ENCODE assay signal across 11 cellular contexts in the genomic region with DNA sequence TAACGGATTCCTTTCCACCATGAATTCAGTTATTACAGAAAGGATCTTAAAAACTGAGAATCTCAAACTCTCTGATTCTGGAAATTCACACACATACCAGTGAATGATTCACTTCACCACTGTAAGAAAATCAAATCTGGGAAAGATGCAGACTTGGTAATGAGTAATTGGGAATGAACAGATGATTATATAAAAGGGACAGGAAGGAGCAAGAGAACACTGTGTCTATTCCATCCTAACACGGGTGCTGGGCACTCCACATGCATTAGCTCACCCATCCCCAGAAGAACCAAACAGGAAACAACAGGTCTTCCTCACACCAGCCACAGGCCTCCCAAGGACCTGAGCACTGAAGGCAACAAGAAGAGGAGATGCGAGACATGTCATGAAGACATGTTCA.
DNase-seq lines count a peak whose midpoint lies in the region; ATAC-seq, FAIRE-seq and TF ChIP-seq lines count a peak whose summit lies in the region.
"Had no signal": no experiment of that assay in that cellular context is flagged by ENCODE, and none has a peak within 500 bp of the region (broad histone marks: within the 10 kb centered on the region; RNA-seq: fewer than 3 reads in every experiment).

No MANE protein-coding gene starts in this region.

- TF ChIP-seq RAD21 in A549 (conservative IDR thresholded peaks at IDR 0.05 in 1 of 2, IDR thresholded peaks at IDR 0.05 in 1 of 2): no peak

- H3K4me1 ChIP-seq in A549: peaks cover 19% of the 10 kb centered on the region
- peaks cover 3 to 9% of the 10 kb centered on the region in 2 donors for H3K4me1 ChIP-seq in small intestine (ENCODE audit: control insufficient read depth in 2 of 2, insufficient read depth in 1 of 2, low read depth in 1 of 2, low read length in 1 of 2)

- H3K9me3 ChIP-seq in A549 (no peaks in the 10 kb centered on the region), small intestine (ENCODE audit: control insufficient read depth, low read depth) (no peaks in the 10 kb centered on the region)

- POLR2A ChIA-PET in A549 (lab: Yijun Ruan, JAX): no interaction called here

- DNase-seq in A549 (ENCODE audit: low read depth in 1 of 2, low spot score in 1 of 2) (no peak), H54 (ENCODE audit: insufficient read length, low spot score) (peak; percentile 63), bronchial epithelial cell (ENCODE audit: low read depth) (peak; percentile 78), middle frontal gyrus (ENCODE audit: extremely low spot score, low spot score) (no peak), NCI-H2081 treated with DMSO at 0.1 percent for 48 hours (lab: John Stamatoyannopoulos, UW) (no peak), small intestine (no peak)
- DNase-seq: activated effector memory CD4-positive, alpha-beta T cell treated with anti-CD3 and anti-CD28 coated beads, Interleukin-2, amount 50 U/mL, for 16 hours; MV-4-11; stimulated activated naive CD8-positive, alpha-beta T cell treated with anti-CD3 and anti-CD28 coated beads, Interleukin-15, Interleukin-2, amounts not matched to agents 100 U/mL and 50 U/mL, for 24 hours had no signal

- TF ChIP-seq POLR2A in A549 (IDR thresholded peaks at IDR 0.05; ENCODE audit: low read length) (no peak), H54 (IDR thresholded peaks at IDR 0.05; ENCODE audit: low read depth, low read length) (no peak)

- H3K27ac ChIP-seq in A549: no peak overlapping the region; a peak in 1 of 6 replicates
- H3K27ac ChIP-seq in layer of hippocampus (ENCODE audit: low read depth, low read length): peak overlapping the region; percentile 55
- H3K27ac ChIP-seq in small intestine (ENCODE audit: low read depth in 1 of 2, low read length in 1 of 2): no peak overlapping the region

- H3K4me2 ChIP-seq in A549: peak overlapping the region; percentile 2; the same call in 1 of the 3 replicates

- no peaks in the 10 kb centered on the region for H3K27me3 ChIP-seq in bronchial epithelial cell (ENCODE audit: control insufficient read depth, insufficient read depth, low read length)
- H3K27me3 ChIP-seq in layer of hippocampus (ENCODE audit: control insufficient read depth, insufficient read depth, low read length): no peaks in the 10 kb centered on the region
- H3K27me3 ChIP-seq in small intestine (ENCODE audit: control insufficient read depth in 2 of 2, insufficient read depth in 2 of 2, low read length in 2 of 2): no peaks in the 10 kb centered on the region

- 74% methylated on average over 3 of the region's 3 CpGs for whole genome bisulfite sequencing in A549 (ENCODE audit: missing lambda C conversion rate)
- WGBS in small intestine, 3 donors: 76 to 84% (median 83%) methylated on average over 3 of the region's 3 CpGs

- no peak for ATAC-seq in A549
- ATAC-seq in HG03460 (IDR thresholded peaks at IDR 0.05; ENCODE audit: unreplicated experiment): no peak
- ATAC-seq: stimulated activated naive CD8-positive, alpha-beta T cell treated with anti-CD3 and anti-CD28 coated beads, Interleukin-15, Interleukin-2, amounts not matched to agents 100 U/mL and 50 U/mL, for 24 hours had no signal

- TF ChIP-seq EP300 in A549 (IDR thresholded peaks at IDR 0.05): no peak

- FAIRE-seq in A549 (lab: Jason Lieb, UNC) (no peak), H54 (lab: Jason Lieb, UNC) (peak; percentile 84), bronchial epithelial cell (lab: Jason Lieb, UNC) (no peak), small intestine (lab: Jason Lieb, UNC) (no peak)

- H3K36me3 ChIP-seq in bronchial epithelial cell (ENCODE audit: control insufficient read depth, insufficient read depth, low read length) (no peaks in the 10 kb centered on the region), small intestine (ENCODE audit: control insufficient read depth in 2 of 2, insufficient read depth in 2 of 2, low read length in 2 of 2) (no peaks in the 10 kb centered on the region)

- TF ChIP-seq CTCF in A549 (IDR thresholded peaks at IDR 0.05): no peak
- no peak for TF ChIP-seq CTCF in bronchial epithelial cell (IDR thresholded peaks at IDR 0.05; ENCODE audit: insufficient read depth, low read length, severe bottlenecking)

- no peak overlapping the region for H3K4me3 ChIP-seq in A549
- no peak overlapping the region for H3K4me3 ChIP-seq in bronchial epithelial cell (ENCODE audit: low read depth, low read length)
- H3K4me3 ChIP-seq in small intestine (ENCODE audit: low read depth in 1 of 2, low read length in 2 of 2): no peak overlapping the region

- CTCF ChIA-PET in A549 (lab: Yijun Ruan, JAX): interaction anchor here (1.4 kb wide), 1 partner anchor 12 kb away, joined by 3 read pairs; no protein-coding TSS in a partner anchor

TF ChIP-seq in A549, 52 proteins besides CTCF, POLR2A, EP300 and RAD21:
- no peak for TF ChIP-seq JUNB (IDR thresholded peaks at IDR 0.05)
- no peak for TF ChIP-seq EHF (CRISPR knock-in tag; IDR thresholded peaks at IDR 0.05)
- TF ChIP-seq, protein P1, sequence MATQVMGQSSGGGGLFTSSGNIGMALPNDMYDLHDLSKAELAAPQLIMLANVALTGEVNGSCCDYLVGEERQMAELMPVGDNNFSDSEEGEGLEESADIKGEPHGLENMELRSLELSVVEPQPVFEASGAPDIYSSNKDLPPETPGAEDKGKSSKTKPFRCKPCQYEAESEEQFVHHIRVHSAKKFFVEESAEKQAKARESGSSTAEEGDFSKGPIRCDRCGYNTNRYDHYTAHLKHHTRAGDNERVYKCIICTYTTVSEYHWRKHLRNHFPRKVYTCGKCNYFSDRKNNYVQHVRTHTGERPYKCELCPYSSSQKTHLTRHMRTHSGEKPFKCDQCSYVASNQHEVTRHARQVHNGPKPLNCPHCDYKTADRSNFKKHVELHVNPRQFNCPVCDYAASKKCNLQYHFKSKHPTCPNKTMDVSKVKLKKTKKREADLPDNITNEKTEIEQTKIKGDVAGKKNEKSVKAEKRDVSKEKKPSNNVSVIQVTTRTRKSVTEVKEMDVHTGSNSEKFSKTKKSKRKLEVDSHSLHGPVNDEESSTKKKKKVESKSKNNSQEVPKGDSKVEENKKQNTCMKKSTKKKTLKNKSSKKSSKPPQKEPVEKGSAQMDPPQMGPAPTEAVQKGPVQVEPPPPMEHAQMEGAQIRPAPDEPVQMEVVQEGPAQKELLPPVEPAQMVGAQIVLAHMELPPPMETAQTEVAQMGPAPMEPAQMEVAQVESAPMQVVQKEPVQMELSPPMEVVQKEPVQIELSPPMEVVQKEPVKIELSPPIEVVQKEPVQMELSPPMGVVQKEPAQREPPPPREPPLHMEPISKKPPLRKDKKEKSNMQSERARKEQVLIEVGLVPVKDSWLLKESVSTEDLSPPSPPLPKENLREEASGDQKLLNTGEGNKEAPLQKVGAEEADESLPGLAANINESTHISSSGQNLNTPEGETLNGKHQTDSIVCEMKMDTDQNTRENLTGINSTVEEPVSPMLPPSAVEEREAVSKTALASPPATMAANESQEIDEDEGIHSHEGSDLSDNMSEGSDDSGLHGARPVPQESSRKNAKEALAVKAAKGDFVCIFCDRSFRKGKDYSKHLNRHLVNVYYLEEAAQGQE (IDR thresholded peaks at IDR 0.05): no peak
- TF ChIP-seq CEBPB (IDR thresholded peaks at IDR 0.05): no peak
- no peak for TF ChIP-seq ZC3H11A (IDR thresholded peaks at IDR 0.05)
- TF ChIP-seq TP53 (CRISPR knock-in tag; IDR thresholded peaks at IDR 0.05): no peak
- TF ChIP-seq, protein P2, sequence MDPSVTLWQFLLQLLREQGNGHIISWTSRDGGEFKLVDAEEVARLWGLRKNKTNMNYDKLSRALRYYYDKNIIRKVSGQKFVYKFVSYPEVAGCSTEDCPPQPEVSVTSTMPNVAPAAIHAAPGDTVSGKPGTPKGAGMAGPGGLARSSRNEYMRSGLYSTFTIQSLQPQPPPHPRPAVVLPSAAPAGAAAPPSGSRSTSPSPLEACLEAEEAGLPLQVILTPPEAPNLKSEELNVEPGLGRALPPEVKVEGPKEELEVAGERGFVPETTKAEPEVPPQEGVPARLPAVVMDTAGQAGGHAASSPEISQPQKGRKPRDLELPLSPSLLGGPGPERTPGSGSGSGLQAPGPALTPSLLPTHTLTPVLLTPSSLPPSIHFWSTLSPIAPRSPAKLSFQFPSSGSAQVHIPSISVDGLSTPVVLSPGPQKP (IDR thresholded peaks at IDR 0.05; ENCODE audit: low read depth, low read length): no peak
TF ChIP-seq in A549: peak in this region for 0.

Comparison
In these comparisons a context has a peak if more than half of its experiments do, and no peak if none do; other contexts are left out.
1. DNase-seq: peak in H54 (single experiment) and bronchial epithelial cell (single experiment); none in A549 (0 of 2), middle frontal gyrus (single experiment), NCI-H2081 treated with DMSO at 0.1 percent for 48 hours (single experiment) and small intestine (single experiment).